Comparison of ENCODE assay signal across 1 cellular context in the genomic region with DNA sequence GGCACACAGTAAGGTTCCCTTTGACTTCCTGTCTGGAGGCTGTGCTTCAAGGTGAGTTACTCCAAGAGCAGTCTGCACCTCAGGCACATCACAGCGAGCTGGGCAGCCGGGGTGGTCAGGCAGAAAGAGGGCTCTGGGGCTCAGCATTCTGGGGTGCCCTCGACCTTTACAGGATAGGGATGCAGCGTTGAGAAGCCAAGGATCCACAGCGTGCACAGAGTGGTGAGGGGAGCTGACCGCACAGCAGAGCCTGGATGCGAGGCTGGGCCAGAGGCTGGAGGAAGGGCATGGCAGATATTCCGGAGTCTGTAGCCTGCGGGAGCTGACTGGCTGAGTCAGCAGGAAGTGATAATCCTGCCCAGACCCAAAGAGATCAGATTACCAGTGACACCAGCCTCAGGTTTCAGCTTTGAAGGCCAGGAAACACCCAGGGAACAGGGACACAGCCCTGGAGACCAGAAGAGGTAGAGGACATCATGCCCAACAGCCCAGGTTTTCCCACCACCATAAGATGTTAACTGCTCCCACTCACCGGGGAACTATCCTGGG.
A peak's percentile ranks its signal among the peaks of the same experiment; 100 is the strongest.
TF ChIP-seq lines count a peak whose summit lies in the region.

No MANE protein-coding gene starts in this region.

TF ChIP-seq in K562, 482 proteins besides CTCF, POLR2A, EP300 and RAD21 (continued from another document and continues in another):
- no peak for TF ChIP-seq KLF6 (CRISPR knock-in tag; IDR thresholded peaks at IDR 0.05; ENCODE audit: borderline replicate concordance)
- TF ChIP-seq PURB (CRISPR knock-in tag; IDR thresholded peaks at IDR 0.05; ENCODE audit: low read depth) = no peak
- TF ChIP-seq, protein P1, sequence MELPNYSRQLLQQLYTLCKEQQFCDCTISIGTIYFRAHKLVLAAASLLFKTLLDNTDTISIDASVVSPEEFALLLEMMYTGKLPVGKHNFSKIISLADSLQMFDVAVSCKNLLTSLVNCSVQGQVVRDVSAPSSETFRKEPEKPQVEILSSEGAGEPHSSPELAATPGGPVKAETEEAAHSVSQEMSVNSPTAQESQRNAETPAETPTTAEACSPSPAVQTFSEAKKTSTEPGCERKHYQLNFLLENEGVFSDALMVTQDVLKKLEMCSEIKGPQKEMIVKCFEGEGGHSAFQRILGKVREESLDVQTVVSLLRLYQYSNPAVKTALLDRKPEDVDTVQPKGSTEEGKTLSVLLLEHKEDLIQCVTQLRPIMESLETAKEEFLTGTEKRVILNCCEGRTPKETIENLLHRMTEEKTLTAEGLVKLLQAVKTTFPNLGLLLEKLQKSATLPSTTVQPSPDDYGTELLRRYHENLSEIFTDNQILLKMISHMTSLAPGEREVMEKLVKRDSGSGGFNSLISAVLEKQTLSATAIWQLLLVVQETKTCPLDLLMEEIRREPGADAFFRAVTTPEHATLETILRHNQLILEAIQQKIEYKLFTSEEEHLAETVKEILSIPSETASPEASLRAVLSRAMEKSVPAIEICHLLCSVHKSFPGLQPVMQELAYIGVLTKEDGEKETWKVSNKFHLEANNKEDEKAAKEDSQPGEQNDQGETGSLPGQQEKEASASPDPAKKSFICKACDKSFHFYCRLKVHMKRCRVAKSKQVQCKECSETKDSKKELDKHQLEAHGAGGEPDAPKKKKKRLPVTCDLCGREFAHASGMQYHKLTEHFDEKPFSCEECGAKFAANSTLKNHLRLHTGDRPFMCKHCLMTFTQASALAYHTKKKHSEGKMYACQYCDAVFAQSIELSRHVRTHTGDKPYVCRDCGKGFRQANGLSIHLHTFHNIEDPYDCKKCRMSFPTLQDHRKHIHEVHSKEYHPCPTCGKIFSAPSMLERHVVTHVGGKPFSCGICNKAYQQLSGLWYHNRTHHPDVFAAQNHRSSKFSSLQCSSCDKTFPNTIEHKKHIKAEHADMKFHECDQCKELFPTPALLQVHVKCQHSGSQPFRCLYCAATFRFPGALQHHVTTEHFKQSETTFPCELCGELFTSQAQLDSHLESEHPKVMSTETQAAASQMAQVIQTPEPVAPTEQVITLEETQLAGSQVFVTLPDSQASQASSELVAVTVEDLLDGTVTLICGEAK (IDR thresholded peaks at IDR 0.05) = peak; percentile 62
- TF ChIP-seq, protein P1 (CRISPR knock-in tag; IDR thresholded peaks at IDR 0.05) = no peak
- no peak for TF ChIP-seq MEF2A (IDR thresholded peaks at IDR 0.05; ENCODE audit: control insufficient read depth, low read depth, low read length)
- no peak for TF ChIP-seq RHOXF2B (CRISPR knock-in tag; conservative IDR thresholded peaks at IDR 0.05)
- TF ChIP-seq FOSL1 (tag; conservative IDR thresholded peaks at IDR 0.05) = peak; percentile 84
- no peak for TF ChIP-seq GTF2A2 (tag; IDR thresholded peaks at IDR 0.05)
- TF ChIP-seq, protein P2, sequence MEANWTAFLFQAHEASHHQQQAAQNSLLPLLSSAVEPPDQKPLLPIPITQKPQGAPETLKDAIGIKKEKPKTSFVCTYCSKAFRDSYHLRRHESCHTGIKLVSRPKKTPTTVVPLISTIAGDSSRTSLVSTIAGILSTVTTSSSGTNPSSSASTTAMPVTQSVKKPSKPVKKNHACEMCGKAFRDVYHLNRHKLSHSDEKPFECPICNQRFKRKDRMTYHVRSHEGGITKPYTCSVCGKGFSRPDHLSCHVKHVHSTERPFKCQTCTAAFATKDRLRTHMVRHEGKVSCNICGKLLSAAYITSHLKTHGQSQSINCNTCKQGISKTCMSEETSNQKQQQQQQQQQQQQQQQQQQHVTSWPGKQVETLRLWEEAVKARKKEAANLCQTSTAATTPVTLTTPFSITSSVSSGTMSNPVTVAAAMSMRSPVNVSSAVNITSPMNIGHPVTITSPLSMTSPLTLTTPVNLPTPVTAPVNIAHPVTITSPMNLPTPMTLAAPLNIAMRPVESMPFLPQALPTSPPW (CRISPR knock-in tag; IDR thresholded peaks at IDR 0.05) = no peak
- peak; percentile 58 for TF ChIP-seq SMAD4 (CRISPR knock-in tag; conservative IDR thresholded peaks at IDR 0.05)
- TF ChIP-seq TEAD1 (CRISPR knock-in tag; IDR thresholded peaks at IDR 0.05) = no peak
- TF ChIP-seq HIVEP1 (CRISPR knock-in tag; IDR thresholded peaks at IDR 0.05) = 0 out of 2 replicates have a peak, but pooled peaks have one; percentile 20
- no peak for TF ChIP-seq TBP (optimal IDR thresholded peaks at IDR 0.05; ENCODE audit: low read depth, low read length)
- 0 out of 2 replicates have a peak, but pooled peaks have one; percentile 8 for TF ChIP-seq CXXC5 (CRISPR knock-in tag; IDR thresholded peaks at IDR 0.05)
- TF ChIP-seq LEF1 (IDR thresholded peaks at IDR 0.05) = 0 out of 2 replicates have a peak, but pooled peaks have one; percentile 54
- TF ChIP-seq MAZ (CRISPR knock-in tag; conservative IDR thresholded peaks at IDR 0.05 in 1 of 2, IDR thresholded peaks at IDR 0.05 in 1 of 2) = peak in 1 of 2 experiments; percentile 13; a peak in 1 of 4 replicates
- TF ChIP-seq ZNF217 (CRISPR knock-in tag; IDR thresholded peaks at IDR 0.05) = no peak
- TF ChIP-seq, protein P3, sequence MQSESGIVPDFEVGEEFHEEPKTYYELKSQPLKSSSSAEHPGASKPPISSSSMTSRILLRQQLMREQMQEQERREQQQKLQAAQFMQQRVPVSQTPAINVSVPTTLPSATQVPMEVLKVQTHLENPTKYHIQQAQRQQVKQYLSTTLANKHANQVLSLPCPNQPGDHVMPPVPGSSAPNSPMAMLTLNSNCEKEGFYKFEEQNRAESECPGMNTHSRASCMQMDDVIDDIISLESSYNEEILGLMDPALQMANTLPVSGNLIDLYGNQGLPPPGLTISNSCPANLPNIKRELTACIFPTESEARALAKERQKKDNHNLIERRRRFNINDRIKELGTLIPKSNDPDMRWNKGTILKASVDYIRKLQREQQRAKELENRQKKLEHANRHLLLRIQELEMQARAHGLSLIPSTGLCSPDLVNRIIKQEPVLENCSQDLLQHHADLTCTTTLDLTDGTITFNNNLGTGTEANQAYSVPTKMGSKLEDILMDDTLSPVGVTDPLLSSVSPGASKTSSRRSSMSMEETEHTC (IDR thresholded peaks at IDR 0.05) = no peak
- no peak for TF ChIP-seq TBL1XR1 (IDR thresholded peaks at IDR 0.05; ENCODE audit: low read length in 2 of 2)
- peak; percentile 14; the same call in 1 of the 2 replicates for TF ChIP-seq MYC (IDR thresholded peaks at IDR 0.05; ENCODE audit: low read depth, low read length)
- no peak for TF ChIP-seq MYC (CRISPR knock-in tag; IDR thresholded peaks at IDR 0.05; ENCODE audit: borderline replicate concordance, low read depth)
- peak; percentile 95 for TF ChIP-seq MAFG (tag; conservative IDR thresholded peaks at IDR 0.05)
- TF ChIP-seq, protein P4, sequence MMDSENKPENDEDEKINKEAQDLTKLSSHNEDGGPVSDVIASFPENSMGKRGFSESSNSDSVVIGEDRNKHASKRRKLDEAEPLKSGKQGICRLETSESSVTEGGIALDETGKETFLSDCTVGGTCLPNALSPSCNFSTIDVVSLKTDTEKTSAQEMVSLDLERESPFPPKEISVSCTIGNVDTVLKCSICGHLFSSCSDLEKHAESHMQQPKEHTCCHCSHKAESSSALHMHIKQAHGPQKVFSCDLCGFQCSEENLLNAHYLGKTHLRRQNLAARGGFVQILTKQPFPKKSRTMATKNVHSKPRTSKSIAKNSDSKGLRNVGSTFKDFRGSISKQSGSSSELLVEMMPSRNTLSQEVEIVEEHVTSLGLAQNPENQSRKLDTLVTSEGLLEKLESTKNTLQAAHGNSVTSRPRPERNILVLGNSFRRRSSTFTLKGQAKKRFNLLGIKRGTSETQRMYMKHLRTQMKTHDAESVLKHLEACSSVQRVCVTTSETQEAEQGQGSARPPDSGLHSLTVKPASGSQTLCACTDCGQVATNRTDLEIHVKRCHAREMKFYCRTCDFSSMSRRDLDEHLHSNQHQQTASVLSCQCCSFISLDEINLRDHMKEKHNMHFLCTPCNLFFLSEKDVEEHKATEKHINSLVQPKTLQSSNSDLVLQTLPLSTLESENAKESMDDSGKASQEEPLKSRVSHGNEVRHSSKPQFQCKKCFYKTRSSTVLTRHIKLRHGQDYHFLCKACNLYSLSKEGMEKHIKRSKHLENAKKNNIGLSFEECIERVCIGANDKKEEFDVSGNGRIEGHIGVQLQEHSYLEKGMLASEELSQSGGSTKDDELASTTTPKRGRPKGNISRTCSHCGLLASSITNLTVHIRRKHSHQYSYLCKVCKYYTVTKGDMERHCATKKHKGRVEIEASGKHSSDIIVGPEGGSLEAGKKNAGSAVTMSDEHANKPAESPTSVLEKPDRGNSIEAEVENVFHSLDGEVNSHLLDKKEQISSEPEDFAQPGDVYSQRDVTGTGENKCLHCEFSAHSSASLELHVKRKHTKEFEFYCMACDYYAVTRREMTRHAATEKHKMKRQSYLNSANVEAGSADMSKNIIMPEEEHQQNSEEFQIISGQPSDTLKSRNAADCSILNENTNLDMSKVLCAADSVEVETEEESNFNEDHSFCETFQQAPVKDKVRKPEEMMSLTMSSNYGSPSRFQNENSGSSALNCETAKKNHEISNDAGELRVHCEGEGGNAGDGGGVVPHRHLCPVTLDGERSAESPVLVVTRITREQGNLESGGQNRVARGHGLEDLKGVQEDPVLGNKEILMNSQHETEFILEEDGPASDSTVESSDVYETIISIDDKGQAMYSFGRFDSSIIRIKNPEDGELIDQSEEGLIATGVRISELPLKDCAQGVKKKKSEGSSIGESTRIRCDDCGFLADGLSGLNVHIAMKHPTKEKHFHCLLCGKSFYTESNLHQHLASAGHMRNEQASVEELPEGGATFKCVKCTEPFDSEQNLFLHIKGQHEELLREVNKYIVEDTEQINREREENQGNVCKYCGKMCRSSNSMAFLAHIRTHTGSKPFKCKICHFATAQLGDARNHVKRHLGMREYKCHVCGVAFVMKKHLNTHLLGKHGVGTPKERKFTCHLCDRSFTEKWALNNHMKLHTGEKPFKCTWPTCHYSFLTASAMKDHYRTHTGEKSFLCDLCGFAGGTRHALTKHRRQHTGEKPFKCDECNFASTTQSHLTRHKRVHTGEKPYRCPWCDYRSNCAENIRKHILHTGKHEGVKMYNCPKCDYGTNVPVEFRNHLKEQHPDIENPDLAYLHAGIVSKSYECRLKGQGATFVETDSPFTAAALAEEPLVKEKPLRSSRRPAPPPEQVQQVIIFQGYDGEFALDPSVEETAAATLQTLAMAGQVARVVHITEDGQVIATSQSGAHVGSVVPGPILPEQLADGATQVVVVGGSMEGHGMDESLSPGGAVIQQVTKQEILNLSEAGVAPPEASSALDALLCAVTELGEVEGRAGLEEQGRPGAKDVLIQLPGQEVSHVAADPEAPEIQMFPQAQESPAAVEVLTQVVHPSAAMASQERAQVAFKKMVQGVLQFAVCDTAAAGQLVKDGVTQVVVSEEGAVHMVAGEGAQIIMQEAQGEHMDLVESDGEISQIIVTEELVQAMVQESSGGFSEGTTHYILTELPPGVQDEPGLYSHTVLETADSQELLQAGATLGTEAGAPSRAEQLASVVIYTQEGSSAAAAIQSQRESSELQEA (IDR thresholded peaks at IDR 0.05; ENCODE audit: low read depth) = no peak
- TF ChIP-seq SMARCC2 (IDR thresholded peaks at IDR 0.05; ENCODE audit: low read depth) = no peak
- TF ChIP-seq, protein P5, sequence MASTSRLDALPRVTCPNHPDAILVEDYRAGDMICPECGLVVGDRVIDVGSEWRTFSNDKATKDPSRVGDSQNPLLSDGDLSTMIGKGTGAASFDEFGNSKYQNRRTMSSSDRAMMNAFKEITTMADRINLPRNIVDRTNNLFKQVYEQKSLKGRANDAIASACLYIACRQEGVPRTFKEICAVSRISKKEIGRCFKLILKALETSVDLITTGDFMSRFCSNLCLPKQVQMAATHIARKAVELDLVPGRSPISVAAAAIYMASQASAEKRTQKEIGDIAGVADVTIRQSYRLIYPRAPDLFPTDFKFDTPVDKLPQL (IDR thresholded peaks at IDR 0.05; ENCODE audit: extremely low read depth, insufficient read length) = no peak
- TF ChIP-seq MTF1 (CRISPR knock-in tag; IDR thresholded peaks at IDR 0.05; ENCODE audit: borderline replicate concordance) = no peak
- no peak for TF ChIP-seq ELF2 (CRISPR knock-in tag; IDR thresholded peaks at IDR 0.05)
- TF ChIP-seq BHLHE40 (IDR thresholded peaks at IDR 0.05; ENCODE audit: low read length) = peak; percentile 10; the same call in 1 of the 2 replicates
- TF ChIP-seq PTBP1 (IDR thresholded peaks at IDR 0.05; ENCODE audit: low read depth, low read length) = no peak
- no peak for TF ChIP-seq ZKSCAN3 (CRISPR knock-in tag; IDR thresholded peaks at IDR 0.05)
- 0 out of 2 replicates have a peak, but pooled peaks have one; percentile 29 for TF ChIP-seq RNF2 (IDR thresholded peaks at IDR 0.05)
- TF ChIP-seq, protein P6, sequence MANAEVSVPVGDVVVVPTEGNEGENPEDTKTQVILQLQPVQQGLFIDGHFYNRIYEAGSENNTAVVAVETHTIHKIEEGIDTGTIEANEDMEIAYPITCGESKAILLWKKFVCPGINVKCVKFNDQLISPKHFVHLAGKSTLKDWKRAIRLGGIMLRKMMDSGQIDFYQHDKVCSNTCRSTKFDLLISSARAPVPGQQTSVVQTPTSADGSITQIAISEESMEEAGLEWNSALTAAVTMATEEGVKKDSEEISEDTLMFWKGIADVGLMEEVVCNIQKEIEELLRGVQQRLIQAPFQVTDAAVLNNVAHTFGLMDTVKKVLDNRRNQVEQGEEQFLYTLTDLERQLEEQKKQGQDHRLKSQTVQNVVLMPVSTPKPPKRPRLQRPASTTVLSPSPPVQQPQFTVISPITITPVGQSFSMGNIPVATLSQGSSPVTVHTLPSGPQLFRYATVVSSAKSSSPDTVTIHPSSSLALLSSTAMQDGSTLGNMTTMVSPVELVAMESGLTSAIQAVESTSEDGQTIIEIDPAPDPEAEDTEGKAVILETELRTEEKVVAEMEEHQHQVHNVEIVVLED (CRISPR knock-in tag; IDR thresholded peaks at IDR 0.05) = no peak
- TF ChIP-seq HNRNPL (IDR thresholded peaks at IDR 0.05; ENCODE audit: low read depth, low read length) = no peak
